Comparison of ENCODE assay signal across 15 cellular contexts in the genomic region with DNA sequence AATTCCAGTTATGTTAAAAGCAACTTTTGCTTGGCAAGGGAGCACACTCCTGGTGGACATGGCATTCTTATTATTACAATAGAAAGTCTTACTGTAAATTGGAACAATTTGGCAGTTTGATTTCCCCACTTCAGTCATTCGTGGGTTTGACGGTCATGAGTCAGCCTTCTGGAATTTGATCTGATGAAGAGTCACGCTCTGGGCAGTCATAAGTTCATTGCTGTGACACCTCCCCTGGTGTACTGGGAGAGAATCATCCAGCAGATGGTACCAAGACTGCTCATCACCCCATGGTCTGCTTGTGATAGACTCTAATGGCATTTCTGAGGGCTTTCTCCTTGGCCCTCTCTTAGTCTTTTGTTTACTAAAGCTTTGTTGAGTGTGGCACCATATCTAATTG. TPM values are rescaled to one million over a fixed set of nuclear protein-coding genes. Genes with fewer than 3 reads are reported as not detected.
A peak's percentile ranks its signal among the peaks of the same experiment; 100 is the strongest.
DNase-seq lines count a peak whose midpoint lies in the region; ATAC-seq and FAIRE-seq lines count a peak whose summit lies in the region.
"Had no signal": no experiment of that assay in that cellular context is flagged by ENCODE, and none has a peak within 500 bp of the region (broad histone marks: within the 10 kb centered on the region; RNA-seq: fewer than 3 reads in every experiment).

No MANE protein-coding gene starts in this region.

- no peak overlapping the region for H3K4me3 Mint-ChIP-seq in activated naive CD4-positive, alpha-beta T cell treated with anti-CD3 and anti-CD28 coated beads for 36 hours
- H3K4me3 Mint-ChIP-seq in stimulated activated effector memory CD8-positive, alpha-beta T cell treated with anti-CD3 and anti-CD28 coated beads, Interleukin-12 subunit alpha, Interleukin-12 subunit beta, amount 100 ng/mL, for 72 hours = no peak overlapping the region
- H3K4me3 Mint-ChIP-seq: activated CD4-positive, alpha-beta T cell treated with anti-CD3 and anti-CD28 coated beads, Interleukin-2, amount 10 ng/mL, durations not matched to agents 24 days and 14 days; B cell; endodermal cell had no signal

- DNase-seq in activated naive CD4-positive, alpha-beta T cell treated with anti-CD3 and anti-CD28 coated beads for 36 hours = peak; percentile 22
- DNase-seq in activated naive CD4-positive, alpha-beta T cell treated with anti-CD3 and anti-CD28 coated beads, Interleukin-2, amount 50 U/mL, for 16 hours = no peak
- DNase-seq in NCI-H226 (peak; percentile 82), epithelial cell of prostate (ENCODE audit: low read depth, low spot score) (peak; percentile 34), SHP77 treated with DMSO at 0.1 percent for 48 hours (lab: John Stamatoyannopoulos, UW) (no peak), frontal cortex (ENCODE audit: low spot score in 2 of 2) (no peak)
- DNase-seq in stimulated activated effector memory CD8-positive, alpha-beta T cell treated with anti-CD3 and anti-CD28 coated beads, Interleukin-12 subunit alpha, Interleukin-12 subunit beta, amount 100 ng/mL, for 72 hours (ENCODE audit: low spot score in 2 of 2) = no peak
- DNase-seq: activated CD4-positive, alpha-beta T cell treated with anti-CD3 and anti-CD28 coated beads, Interleukin-2, amount 10 ng/mL, durations not matched to agents 24 days and 14 days; adrenal gland; endodermal cell; stimulated activated CD4-positive, alpha-beta T cell treated with anti-CD3 and anti-CD28 coated beads, Interleukin-4, amount 100 ng/mL, for 1 hour; substantia nigra had no signal

- no peaks in the 10 kb centered on the region for H3K9me3 Mint-ChIP-seq in activated naive CD4-positive, alpha-beta T cell treated with anti-CD3 and anti-CD28 coated beads for 36 hours
- H3K9me3 Mint-ChIP-seq in stimulated activated effector memory CD8-positive, alpha-beta T cell treated with anti-CD3 and anti-CD28 coated beads, Interleukin-12 subunit alpha, Interleukin-12 subunit beta, amount 100 ng/mL, for 72 hours = no peaks in the 10 kb centered on the region
- H3K9me3 Mint-ChIP-seq: activated CD4-positive, alpha-beta T cell treated with anti-CD3 and anti-CD28 coated beads, Interleukin-2, amount 10 ng/mL, durations not matched to agents 24 days and 14 days; endodermal cell had no signal

- H3K27ac Mint-ChIP-seq in activated naive CD4-positive, alpha-beta T cell treated with anti-CD3 and anti-CD28 coated beads for 36 hours = no peak overlapping the region
- H3K27ac Mint-ChIP-seq in stimulated activated effector memory CD8-positive, alpha-beta T cell treated with anti-CD3 and anti-CD28 coated beads, Interleukin-12 subunit alpha, Interleukin-12 subunit beta, amount 100 ng/mL, for 72 hours = no peak overlapping the region
- H3K27ac Mint-ChIP-seq: activated CD4-positive, alpha-beta T cell treated with anti-CD3 and anti-CD28 coated beads, Interleukin-2, amount 10 ng/mL, durations not matched to agents 24 days and 14 days; B cell; endodermal cell had no signal

- CTCF ChIA-PET in activated naive CD4-positive, alpha-beta T cell treated with anti-CD3 and anti-CD28 coated beads for 36 hours (lab: Charles Lee) = no interaction called here

- peak; percentile 79 for ATAC-seq in stimulated activated effector memory CD8-positive, alpha-beta T cell treated with anti-CD3 and anti-CD28 coated beads, Interleukin-12 subunit alpha, Interleukin-12 subunit beta, amount 100 ng/mL, for 72 hours
- no peak for ATAC-seq in HG02852 (IDR thresholded peaks at IDR 0.05; ENCODE audit: unreplicated experiment)

- FAIRE-seq in frontal cortex (lab: Jason Lieb, UNC) = no peak

- intact Hi-C loops in activated naive CD4-positive, alpha-beta T cell treated with anti-CD3 and anti-CD28 coated beads for 36 hours (cut with micrococcal nuclease) = no loop called here

- H3K27me3 Mint-ChIP-seq in activated naive CD4-positive, alpha-beta T cell treated with anti-CD3 and anti-CD28 coated beads for 36 hours (ENCODE audit: low read depth) = no peaks in the 10 kb centered on the region
- H3K27me3 Mint-ChIP-seq: activated CD4-positive, alpha-beta T cell treated with anti-CD3 and anti-CD28 coated beads, Interleukin-2, amount 10 ng/mL, durations not matched to agents 24 days and 14 days; B cell had no signal

- H3K36me3 Mint-ChIP-seq in activated naive CD4-positive, alpha-beta T cell treated with anti-CD3 and anti-CD28 coated beads for 36 hours (ENCODE audit: low read depth) = no peaks in the 10 kb centered on the region
- H3K36me3 Mint-ChIP-seq in stimulated activated effector memory CD8-positive, alpha-beta T cell treated with anti-CD3 and anti-CD28 coated beads, Interleukin-12 subunit alpha, Interleukin-12 subunit beta, amount 100 ng/mL, for 72 hours = no peaks in the 10 kb centered on the region

- H3K27ac ChIP-seq in epithelial cell of prostate = no peak overlapping the region
- H3K27ac ChIP-seq: adrenal gland, HL-60 had no signal

- H3K4me1 Mint-ChIP-seq in activated naive CD4-positive, alpha-beta T cell treated with anti-CD3 and anti-CD28 coated beads for 36 hours (ENCODE audit: low read depth) = no peaks in the 10 kb centered on the region
- H3K4me1 Mint-ChIP-seq in stimulated activated effector memory CD8-positive, alpha-beta T cell treated with anti-CD3 and anti-CD28 coated beads, Interleukin-12 subunit alpha, Interleukin-12 subunit beta, amount 100 ng/mL, for 72 hours = peaks cover 7% of the 10 kb centered on the region
- H3K4me1 Mint-ChIP-seq: activated CD4-positive, alpha-beta T cell treated with anti-CD3 and anti-CD28 coated beads, Interleukin-2, amount 10 ng/mL, durations not matched to agents 24 days and 14 days; B cell had no signal

RNA-seq across cellular contexts. Expression of a gene that starts 53.8 kb away (rescaled TPM):
- not detected for total RNA-seq in activated naive CD4-positive, alpha-beta T cell treated with anti-CD3 and anti-CD28 coated beads for 36 hours
- total RNA-seq in frontal cortex = under 0.01 TPM
- total RNA-seq: activated CD4-positive, alpha-beta T cell treated with anti-CD3 and anti-CD28 coated beads, Interleukin-2, amount 10 ng/mL, durations not matched to agents 24 days and 14 days; B cell; endodermal cell had no signal

Comparison
In these comparisons a context has a peak if more than half of its experiments do, and no peak if none do; other contexts are left out.
1. DNase-seq: peak in activated naive CD4-positive, alpha-beta T cell treated with anti-CD3 and anti-CD28 coated beads for 36 hours (single experiment), NCI-H226 (single experiment) and epithelial cell of prostate (single experiment); none in activated naive CD4-positive, alpha-beta T cell treated with anti-CD3 and anti-CD28 coated beads, Interleukin-2, amount 50 U/mL, for 16 hours (single experiment), stimulated activated effector memory CD8-positive, alpha-beta T cell treated with anti-CD3 and anti-CD28 coated beads, Interleukin-12 subunit alpha, Interleukin-12 subunit beta, amount 100 ng/mL, for 72 hours (0 of 2), SHP77 treated with DMSO at 0.1 percent for 48 hours (single experiment) and frontal cortex (0 of 2).